1 cellular context compared by ENCODE assay signal in genomic region chr1:16561035-16561434, GRCh38. TPM values are rescaled to one million over a fixed set of nuclear protein-coding genes. Genes with fewer than 3 reads are reported as not detected.
"Had no signal": no experiment of that assay in that cellular context is flagged by ENCODE, and none has a peak within 500 bp of the region (broad histone marks: within the 10 kb centered on the region; RNA-seq: fewer than 3 reads in every experiment).

No MANE protein-coding gene starts in this region.

RNA-seq across cellular contexts. Expression of gene RNU1-1, which starts 47.0 kb away (rescaled TPM):
- total RNA-seq: G401 had no signal
